Comparison of ENCODE assay signal across 8 cellular contexts in the genomic region with DNA sequence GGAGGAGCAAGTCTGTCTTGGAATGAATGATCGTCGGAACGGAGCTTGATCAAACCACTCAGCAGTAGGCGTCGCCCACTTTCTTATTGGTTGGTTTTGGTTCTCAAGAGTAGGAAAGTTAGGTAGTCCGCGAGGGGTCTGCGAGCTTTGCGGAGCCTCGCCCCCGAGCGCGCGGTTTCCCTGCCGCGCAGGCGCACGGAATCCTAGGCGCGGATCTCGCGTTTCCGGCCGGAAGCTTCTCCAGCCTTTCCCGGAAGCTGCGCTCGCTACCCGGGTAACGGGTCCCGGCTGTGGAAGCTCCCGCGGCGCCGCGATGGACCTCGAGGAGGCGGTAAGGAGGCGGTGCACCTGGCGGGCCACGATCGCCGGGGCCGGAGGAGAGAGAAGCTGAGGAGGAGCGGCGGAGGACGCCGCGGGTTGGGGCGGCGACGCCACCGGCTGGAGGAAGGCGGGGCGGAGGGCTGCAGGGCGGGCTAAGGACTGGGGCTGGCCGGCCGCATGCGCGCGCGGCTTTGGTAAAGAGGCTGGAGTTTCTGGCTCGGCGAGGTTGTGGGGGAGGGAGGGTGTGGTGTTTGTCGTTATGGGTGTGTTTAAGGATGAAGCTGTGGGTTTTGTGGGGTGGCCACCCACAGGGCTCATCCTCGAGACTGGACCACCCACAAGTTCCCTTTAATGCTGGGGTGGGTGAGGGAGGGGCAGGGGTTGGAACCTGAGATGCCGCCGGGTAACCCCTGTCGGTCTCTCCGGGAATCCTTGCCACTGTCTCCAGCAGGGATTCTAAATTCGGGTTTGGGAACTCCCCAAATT. TPM values are rescaled to one million over a fixed set of nuclear protein-coding genes. Genes with fewer than 3 reads are reported as not detected.
DNase-seq lines count a peak whose midpoint lies in the region; ATAC-seq and TF ChIP-seq lines count a peak whose summit lies in the region.

A gene (plus strand): TSS at position 246 of the 807 bp plus-strand sequence. CDS start 68 bp downstream, at position 314.

- peak within 1 kb of the TSS; percentile 92 for H3K9ac ChIP-seq in SK-N-MC (ENCODE audit: insufficient read length)

- no peaks in the 10 kb centered on the region for H3K9me3 Mint-ChIP-seq in activated naive CD4-positive, alpha-beta T cell treated with anti-CD3 and anti-CD28 coated beads, Interleukin-2, amount 10 ng/mL, durations not matched to agents 7 days and 5 days

- peaks cover 17% of the 10 kb centered on the region for H3K27me3 Mint-ChIP-seq in activated naive CD4-positive, alpha-beta T cell treated with anti-CD3 and anti-CD28 coated beads, Interleukin-2, amount 10 ng/mL, durations not matched to agents 7 days and 5 days

- DNase-seq in NB4 (ENCODE audit: low read depth): peak; percentile 99
- peak; percentile 87 for DNase-seq in SK-N-MC (ENCODE audit: low read depth, low spot score)
- peak; percentile 91 for DNase-seq in activated naive CD4-positive, alpha-beta T cell treated with anti-CD3 and anti-CD28 coated beads, Interleukin-2, amount 10 ng/mL, durations not matched to agents 7 days and 5 days
- DNase-seq in glomerular endothelial cell (ENCODE audit: extremely low read depth, low read depth, low spot score): peak; percentile 50
- peak; percentile 52 for DNase-seq in omental fat pad (ENCODE audit: low spot score)
- DNase-seq in testis: peak; percentile 88

- no peak for TF ChIP-seq CTCF in NB4 (IDR thresholded peaks at IDR 0.05; ENCODE audit: low read depth, low read length)
- TF ChIP-seq CTCF in omental fat pad (IDR thresholded peaks at IDR 0.05): no peak
- no peak for TF ChIP-seq CTCF in testis (IDR thresholded peaks at IDR 0.05)

- intact Hi-C loops in testis (cut with DNase I; ENCODE audit: low total_unique reads): no loop called here

- TF ChIP-seq POLR2A in NB4 (IDR thresholded peaks at IDR 0.05; ENCODE audit: extremely low read depth, insufficient read length): peak; percentile 70
- TF ChIP-seq POLR2A in testis (IDR thresholded peaks at IDR 0.05): no peak

- H3K9me3 ChIP-seq in SK-N-MC (ENCODE audit: low read depth, low read length): no peaks in the 10 kb centered on the region
- no peaks in the 10 kb centered on the region for H3K9me3 ChIP-seq in testis

- CTCF ChIA-PET in activated naive CD4-positive, alpha-beta T cell treated with anti-CD3 and anti-CD28 coated beads, Interleukin-2, amount 10 ng/mL, durations not matched to agents 7 days and 5 days (lab: Charles Lee): interaction anchor here (0.6 to 3.3 kb wide), 6 partner anchors 12 to 228 kb away, joined by 3 to 29 read pairs (median 4); no protein-coding TSS in a partner anchor

- no peaks in the 10 kb centered on the region for H3K27me3 ChIP-seq in testis

- peaks cover 51% of the 10 kb centered on the region for H3K4me1 Mint-ChIP-seq in activated naive CD4-positive, alpha-beta T cell treated with anti-CD3 and anti-CD28 coated beads, Interleukin-2, amount 10 ng/mL, durations not matched to agents 7 days and 5 days

- ATAC-seq in HG02571 (IDR thresholded peaks at IDR 0.05; ENCODE audit: unreplicated experiment) (peak; percentile 89), omental fat pad (ENCODE audit: low FRiP score) (peak; percentile 95)

- H3K27ac ChIP-seq in SK-N-MC (peak within 1 kb of the TSS; percentile 88), testis (peak within 1 kb of the TSS; percentile 91 to 92)

- peaks cover 32% of the 10 kb centered on the region for H3K36me3 ChIP-seq in SK-N-MC (ENCODE audit: insufficient read depth, low read length)
- no peaks in the 10 kb centered on the region for H3K36me3 ChIP-seq in testis (ENCODE audit: low read depth, missing control alignments)

- 0 to 1% methylated on average over 30 to 70 of the region's 70 CpGs for WGBS in testis, 2 donors

- H3K4me3 ChIP-seq in GM08714 (ENCODE audit: low read length) (peak within 1 kb of the TSS; percentile 73), NB4 (ENCODE audit: low read depth, low read length) (peak within 1 kb of the TSS; percentile 89), SK-N-MC (peak within 1 kb of the TSS; percentile 98), testis (peak within 1 kb of the TSS; percentile 90 to 97)

- peak within 1 kb of the TSS; percentile 85 for H3K4me3 Mint-ChIP-seq in activated naive CD4-positive, alpha-beta T cell treated with anti-CD3 and anti-CD28 coated beads, Interleukin-2, amount 10 ng/mL, durations not matched to agents 7 days and 5 days

- peak within 1 kb of the TSS; percentile 90 for H3K27ac Mint-ChIP-seq in activated naive CD4-positive, alpha-beta T cell treated with anti-CD3 and anti-CD28 coated beads, Interleukin-2, amount 10 ng/mL, durations not matched to agents 7 days and 5 days

- peaks cover 39% of the 10 kb centered on the region for H3K36me3 Mint-ChIP-seq in activated naive CD4-positive, alpha-beta T cell treated with anti-CD3 and anti-CD28 coated beads, Interleukin-2, amount 10 ng/mL, durations not matched to agents 7 days and 5 days

- H3K4me1 ChIP-seq in testis: peaks cover 6% of the 10 kb centered on the region

RNA-seq across cellular contexts. Expression of the gene that starts here (rescaled TPM):
- total RNA-seq in glomerular endothelial cell (8.5 and 14.4 TPM in 2 replicates), omental fat pad (10 to 100 TPM; 16.1 to 21.1 (median 19.1) TPM), testis (10 to 100 TPM; 22.0 TPM)
- polyA plus RNA-seq in testis (ENCODE audit: insufficient read depth, low read depth, low replicate concordance): 13.3 TPM

Comparison
In these comparisons a context has a peak if more than half of its experiments do, and no peak if none do; other contexts are left out.
1. Peak in every context shown above with its lines: DNase-seq, ATAC-seq, H3K4me3 ChIP-seq and H3K27ac ChIP-seq.